8 cellular contexts compared by ENCODE assay signal in genomic region chr1:44807364-44808062, GRCh38. TPM values are rescaled to one million over a fixed set of nuclear protein-coding genes. Genes with fewer than 3 reads are reported as not detected.
DNase-seq lines count a peak whose midpoint lies in the region; ATAC-seq and TF ChIP-seq lines count a peak whose summit lies in the region.

No MANE protein-coding gene starts in this region.

- H3K27me3 Mint-ChIP-seq in neural progenitor cell (ENCODE audit: insufficient read depth, low read depth), result peaks cover 15% of the 10 kb centered on the region

- H3K27me3 ChIP-seq in foreskin keratinocyte (no peaks in the 10 kb centered on the region), neural progenitor cell (no peaks in the 10 kb centered on the region), stomach smooth muscle (ENCODE audit: control insufficient read depth in 1 of 2, insufficient read depth in 2 of 2, low read length in 2 of 2) (no peaks in the 10 kb centered on the region)

- H3K4me1 ChIP-seq in foreskin keratinocyte (peaks cover 18% of the 10 kb centered on the region), neural progenitor cell (peaks cover 44% of the 10 kb centered on the region), stomach smooth muscle (ENCODE audit: control insufficient read depth, insufficient read depth, low read length) (peaks cover 66% of the 10 kb centered on the region)

- H2AFZ ChIP-seq in neural progenitor cell (replicated peaks), result no peak overlapping the region

- H3K36me3 ChIP-seq in neural progenitor cell, result no peaks in the 10 kb centered on the region
- H3K36me3 ChIP-seq in stomach smooth muscle (ENCODE audit: control insufficient read depth in 2 of 2, insufficient read depth in 2 of 2, low read length in 2 of 2), result peaks cover 11 to 18% of the 10 kb centered on the region in 2 donors

- H4K20me1 ChIP-seq in neural progenitor cell (ENCODE audit: low read depth), result peaks cover 1% of the 10 kb centered on the region

- peaks cover 20% of the 10 kb centered on the region for H3F3A ChIP-seq in neural progenitor cell (ENCODE audit: low read depth)

- peak overlapping the region; percentile 87 for H3K27ac ChIP-seq in foreskin keratinocyte
- H3K27ac ChIP-seq in neural progenitor cell, result peak overlapping the region; percentile 18
- peak overlapping the region; percentile 98 for H3K27ac ChIP-seq in stomach smooth muscle (ENCODE audit: low read length)

- H3K4me3 ChIP-seq in neural progenitor cell (no peak overlapping the region), stomach smooth muscle (ENCODE audit: low read length in 2 of 2) (peak overlapping the region; percentile 43 to 63)

- H3K9ac ChIP-seq in neural progenitor cell, result no peak overlapping the region
- H3K9ac ChIP-seq in stomach smooth muscle (ENCODE audit: low read length in 2 of 2), result peak overlapping the region; percentile 83 to 84

- DNase-seq in SIG-M5 treated with dmso at 0.1 percent for 504 hours (lab: John Stamatoyannopoulos, UW; ENCODE audit: unreplicated experiment) (peak; percentile 94), foreskin keratinocyte (peak; percentile 99), neural progenitor cell (ENCODE audit: low spot score) (peak; percentile 79)
- peak; percentile 36 to 84 (median 73) for DNase-seq in activated naive CD4-positive, alpha-beta T cell (lab: John Stamatoyannopoulos, UW)

- peak; percentile 36 for ATAC-seq in HG03439 (IDR thresholded peaks at IDR 0.05; ENCODE audit: unreplicated experiment)
- peak; percentile 83 for ATAC-seq in foreskin keratinocyte
- no peak for ATAC-seq in GM19397 (IDR thresholded peaks at IDR 0.05; ENCODE audit: unreplicated experiment)

- peak; percentile 6 for TF ChIP-seq POLR2A in GM18526 (IDR thresholded peaks at IDR 0.05; ENCODE audit: extremely low read depth, insufficient read length)

- H3K9me3 ChIP-seq in neural progenitor cell (ENCODE audit: low read depth) (no peaks in the 10 kb centered on the region), stomach smooth muscle (ENCODE audit: control insufficient read depth in 2 of 2, low read length in 2 of 2) (no peaks in the 10 kb centered on the region)

- peaks cover 9% of the 10 kb centered on the region for H3K36me3 Mint-ChIP-seq in neural progenitor cell

- no peaks in the 10 kb centered on the region for H3K79me2 ChIP-seq in neural progenitor cell (ENCODE audit: low read depth)

- H3K4me2 ChIP-seq in neural progenitor cell, result peak overlapping the region; percentile 71

- TF ChIP-seq CTCF in foreskin keratinocyte (conservative IDR thresholded peaks at IDR 0.05) (no peak), neural progenitor cell (IDR thresholded peaks at IDR 0.05) (no peak)

- peak overlapping the region; percentile 100 for H3K27ac Mint-ChIP-seq in neural progenitor cell

- H3K4me1 Mint-ChIP-seq in neural progenitor cell, result peaks cover 64% of the 10 kb centered on the region

- H3K4me3 Mint-ChIP-seq in neural progenitor cell, result peak overlapping the region; percentile 78

- H3K9me3 Mint-ChIP-seq in neural progenitor cell, result no peaks in the 10 kb centered on the region

RNA-seq across cellular contexts. Expression of gene DYNLT4, which starts 0.4 kb away (rescaled TPM):
- total RNA-seq in foreskin keratinocyte, result not detected in 2 replicates
- 0.09 TPM in 1 of 2 replicates, not detected in the other for polyA plus RNA-seq in foreskin keratinocyte
- not detected in 2 replicates for total RNA-seq in neural progenitor cell (ENCODE audit: low replicate concordance)

RNA-seq across cellular contexts. Expression of gene BTBD19, which starts 0.8 kb away (rescaled TPM):
- total RNA-seq in foreskin keratinocyte (1.6 and 1.9 TPM in 2 replicates), neural progenitor cell (ENCODE audit: low replicate concordance) (1.4 and 1.7 TPM in 2 replicates)
- 1.4 and 1.6 TPM in 2 replicates for polyA plus RNA-seq in foreskin keratinocyte

RNA-seq across cellular contexts. Expression of gene PLK3, which starts 7.3 kb away (rescaled TPM):
- total RNA-seq in foreskin keratinocyte (34.2 and 35.6 TPM in 2 replicates), neural progenitor cell (ENCODE audit: low replicate concordance) (2.2 and 6.6 TPM in 2 replicates)
- polyA plus RNA-seq in foreskin keratinocyte, result 39.3 and 39.9 TPM in 2 replicates

RNA-seq across cellular contexts. Expression of gene BEST4, which starts 19.5 kb away (rescaled TPM):
- total RNA-seq in foreskin keratinocyte, result 0.14 TPM in 1 of 2 replicates, not detected in the other
- 0.07 and 0.08 TPM in 2 replicates for polyA plus RNA-seq in foreskin keratinocyte
- 0.65 and 0.84 TPM in 2 replicates for total RNA-seq in neural progenitor cell (ENCODE audit: low replicate concordance)

RNA-seq across cellular contexts. Expression of gene RPS8, which starts 32.2 kb away (rescaled TPM):
- 2,270 and 2,325 TPM in 2 replicates for total RNA-seq in foreskin keratinocyte
- 2,862 and 2,900 TPM in 2 replicates for polyA plus RNA-seq in foreskin keratinocyte
- total RNA-seq in neural progenitor cell (ENCODE audit: low replicate concordance), result 3,812 and 4,281 TPM in 2 replicates

Comparison
In these comparisons a context has a peak if more than half of its experiments do, and no peak if none do; other contexts are left out.
1. H3K27ac ChIP-seq: peak in every context shown above with its lines; median percentile 98 in stomach smooth muscle; 87 in foreskin keratinocyte; 18 in neural progenitor cell.